7 cellular contexts compared by ENCODE assay signal in genomic region chr2:200454839-200455801, GRCh38. TPM values are rescaled to one million over a fixed set of nuclear protein-coding genes. Genes with fewer than 3 reads are reported as not detected.
A peak's percentile ranks its signal among the peaks of the same experiment; 100 is the strongest.
DNase-seq lines count a peak whose midpoint lies in the region; ATAC-seq and TF ChIP-seq lines count a peak whose summit lies in the region.

No MANE protein-coding gene starts in this region.

- intact Hi-C loops in PC-9 (cut with micrococcal nuclease; ENCODE audit: unreplicated experiment) = no loop called here

- H3K27ac ChIP-seq in PC-9 (no peak overlapping the region), layer of hippocampus (ENCODE audit: low read depth, low read length) (peak overlapping the region; percentile 21)

- no peaks in the 10 kb centered on the region; the same call in 1 of the 2 replicates for H3F3A ChIP-seq in PC-9 (ENCODE audit: insufficient read depth, low read depth)

- no peak overlapping the region for H2AFZ ChIP-seq in PC-9

- peak; percentile 29 to 48 for DNase-seq in PC-9
- DNase-seq in NCI-H510A treated with DMSO at 0.1 percent for 48 hours (lab: John Stamatoyannopoulos, UW) = no peak
- no peak for DNase-seq in anterior cingulate cortex (lab: John Stamatoyannopoulos, UW)
- DNase-seq in retina = no peak

- CTCF ChIA-PET in PC-9 (lab: Charles Lee) = interaction anchor here (0.6 kb wide), 1 partner anchor 279 kb away, joined by 3 read pairs; no protein-coding TSS in a partner anchor

- H3K4me2 ChIP-seq in PC-9 = no peak overlapping the region

- no peak for TF ChIP-seq CTCF in PC-9 (conservative IDR thresholded peaks at IDR 0.05)

- peak; percentile 95 for ATAC-seq in GM18870 (IDR thresholded peaks at IDR 0.05; ENCODE audit: unreplicated experiment)
- ATAC-seq in HG02588 (IDR thresholded peaks at IDR 0.05; ENCODE audit: unreplicated experiment) = peak; percentile 72

- BruUV-seq in PC-9 (replicated peaks; lab: Mats Ljungman, UMichigan) = no TSS peak

- no peaks in the 10 kb centered on the region for H3K79me2 ChIP-seq in PC-9 (ENCODE audit: low read depth)

- no peaks in the 10 kb centered on the region for H4K20me1 ChIP-seq in PC-9 (ENCODE audit: insufficient read depth)

- H3K27me3 ChIP-seq in PC-9 (ENCODE audit: insufficient read depth, low read depth) = no peaks in the 10 kb centered on the region
- H3K27me3 ChIP-seq in layer of hippocampus (ENCODE audit: control insufficient read depth, insufficient read depth, low read length) = no peaks in the 10 kb centered on the region

- POLR2A ChIA-PET in PC-9 (lab: Charles Lee; ENCODE audit: unreplicated experiment) = no interaction called here

- H3K9me2 ChIP-seq in PC-9 (ENCODE audit: insufficient read depth) = no peaks in the 10 kb centered on the region

- H3K36me3 ChIP-seq in PC-9 (ENCODE audit: low read depth) = peaks cover 25% of the 10 kb centered on the region; the same call in 1 of the 2 replicates

- 0 out of 2 replicates have a peak, but pooled peaks cover 7% of the 10 kb centered on the region for H3K4me1 ChIP-seq in PC-9 (replicated peaks; ENCODE audit: insufficient read depth)

- H3K4me3 ChIP-seq in PC-9 = no peak overlapping the region

- no peaks in the 10 kb centered on the region for H3K9me3 ChIP-seq in PC-9 (ENCODE audit: insufficient read depth, low read depth)

RNA-seq across cellular contexts. Expression of gene KCTD18, which starts 54.7 kb away (rescaled TPM):
- 19.6 and 24.0 TPM in 2 replicates for total RNA-seq in PC-9 (2021)

Comparison
In these comparisons a context has a peak if more than half of its experiments do, and no peak if none do; other contexts are left out.
1. DNase-seq: peak in PC-9 (2 of 2); none in NCI-H510A treated with DMSO at 0.1 percent for 48 hours (single experiment), anterior cingulate cortex (0 of 58) and retina (single experiment).